Comparison of ENCODE assay signal across 8 cellular contexts in the genomic region with DNA sequence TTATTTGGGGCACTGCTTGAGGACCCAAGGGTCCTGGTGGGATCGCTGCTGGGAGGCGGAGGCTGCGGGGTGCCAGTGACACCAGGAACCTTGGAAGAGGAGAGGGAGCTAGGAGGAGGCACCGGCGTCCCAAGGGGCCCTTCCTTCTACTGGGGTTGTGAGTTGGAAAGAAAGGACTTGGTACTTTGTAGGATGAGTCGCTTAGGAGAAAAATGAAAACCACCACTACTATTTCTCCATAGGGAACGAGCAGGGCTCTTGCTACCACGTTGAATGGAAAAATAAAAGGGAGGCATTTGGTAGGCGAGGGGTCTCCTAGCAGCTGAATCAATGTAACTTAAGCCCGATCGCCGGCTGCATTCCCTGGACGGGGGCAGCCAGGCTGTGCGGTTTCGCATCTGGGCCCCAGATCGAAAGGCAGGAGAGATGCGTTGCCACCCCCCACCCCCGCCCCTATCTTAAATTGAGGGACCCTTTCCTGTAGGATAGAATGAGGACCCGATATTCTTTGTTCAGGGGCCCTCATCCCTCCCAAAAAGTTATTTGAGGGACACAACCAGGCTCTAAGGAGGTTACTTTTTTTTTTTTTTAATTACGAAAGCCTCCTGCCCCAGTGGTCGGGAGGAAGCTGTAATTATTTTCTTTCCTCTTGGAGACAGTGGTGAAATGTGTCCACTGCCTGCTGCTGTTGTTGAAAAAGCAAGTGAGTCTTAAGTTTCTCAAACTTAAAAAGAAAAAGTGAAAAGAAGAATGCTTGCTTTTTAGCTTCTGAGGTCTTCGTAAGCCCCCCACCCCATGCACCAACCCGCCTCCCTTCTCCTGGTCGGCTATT. TPM values are rescaled to one million over a fixed set of nuclear protein-coding genes. Genes with fewer than 3 reads are reported as not detected.
DNase-seq lines count a peak whose midpoint lies in the region; ATAC-seq lines count a peak whose summit lies in the region.

No MANE protein-coding gene starts in this region.

- H3K9ac ChIP-seq in subcutaneous abdominal adipose tissue (ENCODE audit: low read length in 5 of 5), result peak overlapping the region in 3 of 5 donors; percentile 30 to 53 (median 35)

- H3K36me3 ChIP-seq in subcutaneous abdominal adipose tissue (ENCODE audit: control insufficient read depth in 5 of 5, insufficient read depth in 5 of 5, low read length in 5 of 5), result no peaks in the 10 kb centered on the region

- no peak overlapping the region for H3K27ac ChIP-seq in subcutaneous abdominal adipose tissue (ENCODE audit: low read depth, low read length)

- POLR2A ChIA-PET in activated CD4-positive, alpha-beta memory T cell treated with anti-CD3 and anti-CD28 coated beads, Interleukin-2, amount 10 ng/mL, durations not matched to agents 7 days and 5 days (lab: Charles Lee), result no interaction called here

- no peaks in the 10 kb centered on the region for H3K9me3 ChIP-seq in subcutaneous abdominal adipose tissue (ENCODE audit: control insufficient read depth in 5 of 5, low read length in 5 of 5)

- peak overlapping the region; percentile 1 for H3K4me3 Mint-ChIP-seq in activated CD4-positive, alpha-beta memory T cell treated with anti-CD3 and anti-CD28 coated beads, Interleukin-2, amount 10 ng/mL, durations not matched to agents 7 days and 5 days

- H3K4me1 Mint-ChIP-seq in activated CD4-positive, alpha-beta memory T cell treated with anti-CD3 and anti-CD28 coated beads, Interleukin-2, amount 10 ng/mL, durations not matched to agents 7 days and 5 days, result peaks cover 15% of the 10 kb centered on the region

- peaks cover 11 to 39% (median 34%) of the 10 kb centered on the region in 5 donors for H3K27me3 ChIP-seq in subcutaneous abdominal adipose tissue (ENCODE audit: control insufficient read depth in 5 of 5, insufficient read depth in 4 of 5, low read length in 5 of 5)

- H3K27ac Mint-ChIP-seq in activated CD4-positive, alpha-beta memory T cell treated with anti-CD3 and anti-CD28 coated beads, Interleukin-2, amount 10 ng/mL, durations not matched to agents 7 days and 5 days, result no peak overlapping the region

- H3K4me3 ChIP-seq in subcutaneous abdominal adipose tissue (ENCODE audit: low read depth in 1 of 5, low read length in 5 of 5), result peak overlapping the region; percentile 60 to 72 (median 69)

- peaks cover 66% of the 10 kb centered on the region for H3K27me3 Mint-ChIP-seq in activated CD4-positive, alpha-beta memory T cell treated with anti-CD3 and anti-CD28 coated beads, Interleukin-2, amount 10 ng/mL, durations not matched to agents 7 days and 5 days

- DNase-seq in SKM-1 treated with dmso at 0.1 percent for 144 hours (lab: John Stamatoyannopoulos, UW; ENCODE audit: unreplicated experiment) (peak; percentile 30), SKM-1 (lab: John Stamatoyannopoulos, UW; ENCODE audit: unreplicated experiment) (no peak), iris pigment epithelial cell (ENCODE audit: low read depth) (peak; percentile 37), NCI-H510A treated with DMSO at 0.1 percent for 48 hours (lab: John Stamatoyannopoulos, UW) (no peak)
- no peak for DNase-seq in activated CD4-positive, alpha-beta memory T cell treated with anti-CD3 and anti-CD28 coated beads, Interleukin-2, amount 10 ng/mL, durations not matched to agents 7 days and 5 days
- DNase-seq in activated CD8-positive, alpha-beta memory T cell treated with anti-CD3 and anti-CD28 coated beads, Interleukin-2, amount 50 U/mL, for 48 hours, result no peak

- CTCF ChIA-PET in activated CD4-positive, alpha-beta memory T cell treated with anti-CD3 and anti-CD28 coated beads, Interleukin-2, amount 10 ng/mL, durations not matched to agents 7 days and 5 days (lab: Charles Lee), result no interaction called here

- H3K4me1 ChIP-seq in subcutaneous abdominal adipose tissue (ENCODE audit: control insufficient read depth in 5 of 5, insufficient read depth in 5 of 5, low read length in 5 of 5), result peaks cover 0 to 38% (median 21%) of the 10 kb centered on the region in 5 donors

- peaks cover 4% of the 10 kb centered on the region for H3K36me3 Mint-ChIP-seq in activated CD4-positive, alpha-beta memory T cell treated with anti-CD3 and anti-CD28 coated beads, Interleukin-2, amount 10 ng/mL, durations not matched to agents 7 days and 5 days (ENCODE audit: low read depth)

- no peak for ATAC-seq in HG02970 (IDR thresholded peaks at IDR 0.05; ENCODE audit: low FRiP score, unreplicated experiment)

- no peaks in the 10 kb centered on the region for H3K9me3 Mint-ChIP-seq in activated CD4-positive, alpha-beta memory T cell treated with anti-CD3 and anti-CD28 coated beads, Interleukin-2, amount 10 ng/mL, durations not matched to agents 7 days and 5 days

RNA-seq across cellular contexts. Expression of a gene that starts 1.3 kb away (rescaled TPM):
- total RNA-seq in activated CD4-positive, alpha-beta memory T cell treated with anti-CD3 and anti-CD28 coated beads, Interleukin-2, amount 10 ng/mL, durations not matched to agents 7 days and 5 days, result 1 to 10 TPM in 1 of 2 experiments, under 1 TPM in 1; 0.83 to 1.2 TPM

Comparison
In these comparisons a context has a peak if more than half of its experiments do, and no peak if none do; other contexts are left out.
1. DNase-seq: peak in SKM-1 treated with dmso at 0.1 percent for 144 hours (single experiment) and iris pigment epithelial cell (single experiment); none in SKM-1 (single experiment), activated CD4-positive, alpha-beta memory T cell treated with anti-CD3 and anti-CD28 coated beads, Interleukin-2, amount 10 ng/mL, durations not matched to agents 7 days and 5 days (single experiment), activated CD8-positive, alpha-beta memory T cell treated with anti-CD3 and anti-CD28 coated beads, Interleukin-2, amount 50 U/mL, for 48 hours (single experiment) and NCI-H510A treated with DMSO at 0.1 percent for 48 hours (single experiment).